4 cellular contexts compared by ENCODE assay signal in the genomic region with DNA sequence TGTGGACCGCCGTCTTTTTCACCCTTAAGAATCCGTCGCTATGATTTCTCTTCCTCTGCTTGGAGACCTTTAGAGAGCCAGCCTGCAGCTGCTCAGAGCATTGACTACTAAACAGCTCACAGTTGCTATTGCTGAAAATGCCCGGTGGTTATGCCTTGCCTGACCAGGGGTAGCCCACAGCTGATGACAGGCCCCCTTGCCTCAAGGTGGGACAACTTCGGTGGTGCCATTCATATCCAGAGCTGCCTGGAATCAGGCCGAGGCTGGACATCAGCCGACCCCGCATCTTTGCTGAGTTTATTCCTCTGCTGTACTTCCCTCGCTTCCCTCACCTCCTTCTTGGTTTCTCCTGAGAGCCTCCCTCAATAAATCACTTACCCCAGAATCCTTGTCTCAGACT. TPM values are rescaled to one million over a fixed set of nuclear protein-coding genes. Genes with fewer than 3 reads are reported as not detected.
"Had no signal": no experiment of that assay in that cellular context is flagged by ENCODE, and none has a peak within 500 bp of the region (broad histone marks: within the 10 kb centered on the region; RNA-seq: fewer than 3 reads in every experiment).

No MANE protein-coding gene starts in this region.

- DNase-seq: GDM1, GF-D8 had no signal

- H3K4me3 ChIP-seq: GM12878 had no signal

RNA-seq across cellular contexts. Expression of gene OVOL2, which starts 39.6 kb away (rescaled TPM):
- total RNA-seq: G401, GM12878 had no signal
- polyA plus RNA-seq: GM12878 had no signal
